1 cellular context compared by ENCODE assay signal in the genomic region with DNA sequence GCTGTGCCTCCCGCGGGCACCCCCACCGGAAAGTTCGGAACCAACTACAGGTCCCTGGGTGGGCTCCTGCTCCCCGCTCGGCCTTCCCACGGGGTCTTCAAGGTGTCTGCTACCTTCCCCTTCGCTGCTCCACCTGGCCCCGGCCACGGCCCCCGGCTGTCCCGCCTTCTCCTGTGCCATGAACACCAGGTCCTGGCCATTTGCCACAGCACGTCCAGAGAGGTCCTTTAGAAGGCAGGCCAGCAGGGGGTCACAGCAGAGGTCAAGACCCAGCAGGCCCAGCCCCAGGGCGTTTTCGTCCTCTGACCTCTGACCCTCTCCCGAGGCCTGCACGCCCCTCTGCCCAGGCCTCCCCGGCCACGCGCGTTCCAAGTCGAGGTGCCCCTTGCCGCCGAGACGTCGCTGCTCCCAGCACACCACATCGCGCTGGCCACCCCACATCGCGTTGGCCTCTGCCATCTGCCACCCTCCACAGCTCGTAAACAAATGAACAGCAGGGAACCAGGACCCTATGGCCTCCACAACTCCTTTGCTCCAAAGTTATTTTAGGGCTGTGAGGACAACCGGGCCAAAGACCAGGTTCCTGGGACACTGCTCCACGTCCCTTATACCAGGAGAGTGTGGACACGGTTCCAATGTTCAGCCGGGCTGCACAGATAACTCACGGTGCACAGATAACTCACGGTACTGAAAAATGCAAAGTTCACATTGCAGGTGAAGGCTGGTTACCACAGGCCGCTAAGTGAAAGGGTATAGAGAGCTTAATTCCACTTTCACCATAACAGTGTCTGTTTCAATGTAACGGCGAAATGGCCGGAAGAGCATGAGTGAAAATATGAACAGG.
TF ChIP-seq lines count a peak whose summit lies in the region.

No MANE protein-coding gene starts in this region.

TF ChIP-seq in H1, 55 proteins besides CTCF, POLR2A, EP300 and RAD21:
- TF ChIP-seq NANOG (IDR thresholded peaks at IDR 0.05; ENCODE audit: insufficient read depth, low read depth, low read length, poor library complexity, severe bottlenecking) (no peak), GABPA (IDR thresholded peaks at IDR 0.05; ENCODE audit: borderline replicate concordance, insufficient read depth, low read length) (no peak), GTF2F1 (IDR thresholded peaks at IDR 0.05; ENCODE audit: borderline replicate concordance, low read depth, low read length) (no peak), CHD1 (IDR thresholded peaks at IDR 0.05; ENCODE audit: low read depth, low read length) (no peak), TAF7 (optimal IDR thresholded peaks at IDR 0.05; ENCODE audit: borderline replicate concordance, low read depth, low read length) (no peak), HDAC6 (IDR thresholded peaks at IDR 0.05; ENCODE audit: low read depth, low read length) (no peak), CTBP2 (IDR thresholded peaks at IDR 0.05; ENCODE audit: borderline replicate concordance, insufficient read depth, insufficient read length, low read length) (no peak), SIX5 (IDR thresholded peaks at IDR 0.05; ENCODE audit: low read depth, low read length) (no peak)
- TF ChIP-seq, protein P1, sequence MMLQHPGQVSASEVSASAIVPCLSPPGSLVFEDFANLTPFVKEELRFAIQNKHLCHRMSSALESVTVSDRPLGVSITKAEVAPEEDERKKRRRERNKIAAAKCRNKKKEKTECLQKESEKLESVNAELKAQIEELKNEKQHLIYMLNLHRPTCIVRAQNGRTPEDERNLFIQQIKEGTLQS (IDR thresholded peaks at IDR 0.05; ENCODE audit: insufficient read depth, low read depth, low read length) = no peak
